Comparison of ENCODE assay signal across 8 cellular contexts in genomic region chr5:180670586-180671359, GRCh38. TPM values are rescaled to one million over a fixed set of nuclear protein-coding genes. Genes with fewer than 3 reads are reported as not detected.
A peak's percentile ranks its signal among the peaks of the same experiment; 100 is the strongest.
DNase-seq lines count a peak whose midpoint lies in the region; ATAC-seq and TF ChIP-seq lines count a peak whose summit lies in the region.

No MANE protein-coding gene starts in this region.

- H3K4me3 ChIP-seq in mucosa of descending colon (no peak overlapping the region), tibial nerve (no peak overlapping the region)

- DNase-seq in NCI-H82 (lab: John Stamatoyannopoulos, UW), result peak; percentile 66
- no peak for DNase-seq in NCI-H82 treated with DMSO at 0.1 percent for 48 hours (lab: John Stamatoyannopoulos, UW; ENCODE audit: unreplicated experiment)
- peak; percentile 4 for DNase-seq in NCI-H146 treated with DMSO at 0.1 percent for 48 hours (lab: John Stamatoyannopoulos, UW; ENCODE audit: unreplicated experiment)
- DNase-seq in activated CD4-positive, alpha-beta T cell treated with anti-CD3 and anti-CD28 coated beads for 24 hours (ENCODE audit: low read depth in 2 of 2), result peak; percentile 19 to 33
- peak; percentile 26 for DNase-seq in effector CD4-positive, alpha-beta T cell
- DNase-seq in mucosa of descending colon, result peak in 2 of 3 donors; percentile 56 to 61
- peak in 1 of 2 donors; percentile 50 for DNase-seq in tibial nerve (ENCODE audit: low spot score in 2 of 2)

- 40 to 42% methylated on average over 17 of the region's 17 CpGs for WGBS in tibial nerve, 2 donors

- no peak overlapping the region for H3K27ac ChIP-seq in tibial nerve

- peaks cover 0 to 30% of the 10 kb centered on the region in 2 donors for H3K27me3 ChIP-seq in tibial nerve

- TF ChIP-seq POLR2A in tibial nerve (IDR thresholded peaks at IDR 0.05), result no peak

- ATAC-seq in mucosa of descending colon (peak; percentile 56), GM18519 (IDR thresholded peaks at IDR 0.05; ENCODE audit: low FRiP score, unreplicated experiment) (no peak)

- TF ChIP-seq EP300 in tibial nerve (IDR thresholded peaks at IDR 0.05), result no peak

- H3K9me3 ChIP-seq in mucosa of descending colon (no peaks in the 10 kb centered on the region), tibial nerve (peaks cover 0 to 14% (median 0%) of the 10 kb centered on the region in 4 donors)

- intact Hi-C loops in mucosa of descending colon (cut with DNase I, micrococcal nuclease), result loop anchor here in 1 of 2 donors (10.0 kb wide), 1 partner anchor 1836 kb away; no protein-coding TSS in a partner anchor

- H3K4me1 ChIP-seq in mucosa of descending colon (ENCODE audit: low read depth), result no peaks in the 10 kb centered on the region
- peaks cover 0 to 19% (median 0%) of the 10 kb centered on the region in 4 donors for H3K4me1 ChIP-seq in tibial nerve

- TF ChIP-seq CTCF in mucosa of descending colon (IDR thresholded peaks at IDR 0.05) (peak; percentile 36), tibial nerve (IDR thresholded peaks at IDR 0.05) (peak; percentile 29 to 54 (median 45))

- H3K36me3 ChIP-seq in mucosa of descending colon (ENCODE audit: low read depth), result no peaks in the 10 kb centered on the region
- H3K36me3 ChIP-seq in tibial nerve, result no peaks in the 10 kb centered on the region

RNA-seq across cellular contexts. Expression of gene FLT4, which starts 21.4 kb away (rescaled TPM):
- 1 to 10 TPM; 2.8 to 9.7 (median 6.0) TPM for total RNA-seq in mucosa of descending colon
- 10 to 100 TPM in 2 of 4 donors, 1 to 10 TPM in 2; 4.6 to 34.2 (median 14.9) TPM for total RNA-seq in tibial nerve
